In the genomic region with DNA sequence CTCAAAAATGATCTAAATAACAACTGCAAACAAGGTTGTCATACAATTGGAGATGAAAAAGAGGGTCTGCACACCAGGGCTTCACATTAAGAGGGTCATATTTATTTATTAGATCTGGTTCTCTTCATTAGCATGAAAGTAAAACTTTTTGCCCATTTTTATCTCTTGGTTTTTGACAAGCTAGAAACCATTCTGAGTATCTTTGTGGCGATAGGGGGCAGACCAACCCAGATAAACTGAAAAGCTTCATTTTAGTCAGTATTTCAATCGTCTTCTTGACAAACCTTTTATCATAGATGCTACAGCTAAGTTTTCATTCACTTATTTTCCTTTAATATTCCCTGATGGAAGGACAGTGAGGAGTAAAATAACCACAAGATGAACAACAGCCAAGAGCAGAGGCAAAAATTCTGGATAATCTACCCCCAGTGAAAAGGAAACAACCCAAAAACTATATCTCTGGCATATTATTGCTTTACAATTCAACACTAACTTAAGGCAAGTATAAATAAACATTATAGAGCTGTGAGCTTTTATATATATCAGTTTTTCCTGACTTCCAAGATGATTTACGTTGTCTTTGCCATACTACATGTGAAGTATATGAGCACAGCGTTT, we compare ENCODE assay signal across 8 cellular contexts. TPM values are rescaled to one million over a fixed set of nuclear protein-coding genes. Genes with fewer than 3 reads are reported as not detected.
A peak's percentile ranks its signal among the peaks of the same experiment; 100 is the strongest.
DNase-seq lines count a peak whose midpoint lies in the region; TF ChIP-seq lines count a peak whose summit lies in the region.

No MANE protein-coding gene starts in this region.

- CTCF ChIA-PET in activated CD4-positive, alpha-beta memory T cell treated with anti-CD3 and anti-CD28 coated beads for 36 hours (lab: Charles Lee), result interaction anchor here (0.6 to 4.3 kb wide), 67 partner anchors 9 to 1404 kb away, joined by 3 to 59 read pairs (median 4); partner anchors contain the start of genes PTPRK and THEMIS

- H3K4me3 Mint-ChIP-seq in activated CD4-positive, alpha-beta memory T cell treated with anti-CD3 and anti-CD28 coated beads for 36 hours, result peak overlapping the region; percentile 38

- no peaks in the 10 kb centered on the region for H3K27me3 Mint-ChIP-seq in activated CD4-positive, alpha-beta memory T cell treated with anti-CD3 and anti-CD28 coated beads for 36 hours

- peak overlapping the region; percentile 30 for H3K27ac Mint-ChIP-seq in activated CD4-positive, alpha-beta memory T cell treated with anti-CD3 and anti-CD28 coated beads for 36 hours

- H3K4me1 ChIP-seq in BE2C, result peaks cover 5% of the 10 kb centered on the region

- POLR2A ChIA-PET in activated CD4-positive, alpha-beta memory T cell treated with anti-CD3 and anti-CD28 coated beads for 36 hours (lab: Charles Lee), result interaction anchor here (0.5 to 1.5 kb wide), 2 partner anchors 223 to 472 kb away, joined by 3 to 5 read pairs; no protein-coding TSS in a partner anchor

- intact Hi-C loops in activated CD4-positive, alpha-beta memory T cell treated with anti-CD3 and anti-CD28 coated beads for 36 hours (cut with micrococcal nuclease), result loop anchor here (1.0 to 10.0 kb wide), 8 partner anchors 37 to 799 kb away; partner anchors contain the start of gene PTPRK

- peaks cover 76% of the 10 kb centered on the region for H3K4me1 Mint-ChIP-seq in activated CD4-positive, alpha-beta memory T cell treated with anti-CD3 and anti-CD28 coated beads for 36 hours (ENCODE audit: low read depth)

- DNase-seq in BE2C, result peak; percentile 46
- no peak for DNase-seq in HFF-Myc (ENCODE audit: extremely low read depth, low read depth)
- peak; percentile 54 for DNase-seq in activated CD4-positive, alpha-beta memory T cell treated with anti-CD3 and anti-CD28 coated beads for 36 hours
- DNase-seq in fibroblast of pulmonary artery (ENCODE audit: low read depth), result peak; percentile 65
- peak; percentile 55 for DNase-seq in stimulated activated CD4-positive, alpha-beta T cell treated with anti-CD3 and anti-CD28 coated beads, Interleukin-15, amount 100 ng/mL, for 24 hours
- DNase-seq in NCI-H2081 (lab: John Stamatoyannopoulos, UW), result no peak
- DNase-seq in NCI-H82 treated with DMSO at 0.1 percent for 48 hours (lab: John Stamatoyannopoulos, UW; ENCODE audit: unreplicated experiment), result no peak
- DNase-seq in GDM1 (lab: John Stamatoyannopoulos, UW), result no peak

- no peak overlapping the region for H3K4me3 ChIP-seq in BE2C (ENCODE audit: low read depth, low read length)
- no peak overlapping the region for H3K4me3 ChIP-seq in HFF-Myc (replicated peaks; ENCODE audit: low read depth, low read length)
- H3K4me3 ChIP-seq in fibroblast of pulmonary artery (replicated peaks; ENCODE audit: low read depth, low read length), result no peak overlapping the region

- H3K36me3 Mint-ChIP-seq in activated CD4-positive, alpha-beta memory T cell treated with anti-CD3 and anti-CD28 coated beads for 36 hours, result no peaks in the 10 kb centered on the region

- TF ChIP-seq CTCF in BE2C (IDR thresholded peaks at IDR 0.05; ENCODE audit: low read depth, low read length) (peak; percentile 79), HFF-Myc (IDR thresholded peaks at IDR 0.05; ENCODE audit: low read depth, low read length, missing control alignments) (peak; percentile 27), fibroblast of pulmonary artery (IDR thresholded peaks at IDR 0.05; ENCODE audit: low read length, missing control alignments) (peak; percentile 66)

- no peaks in the 10 kb centered on the region for H3K36me3 ChIP-seq in BE2C

- no peaks in the 10 kb centered on the region for H3K27me3 ChIP-seq in BE2C

- no peaks in the 10 kb centered on the region for H3K9me3 Mint-ChIP-seq in activated CD4-positive, alpha-beta memory T cell treated with anti-CD3 and anti-CD28 coated beads for 36 hours

- H3K9me3 ChIP-seq in BE2C, result no peaks in the 10 kb centered on the region

RNA-seq across cellular contexts. Expression of gene THEMIS, which starts 45.2 kb away (rescaled TPM):
- not detected for polyA plus RNA-seq in BE2C (2012; ENCODE audit: insufficient read depth, insufficient read length, low read depth)
- 10 to 100 TPM in 1 of 2 experiments, 1 to 10 TPM in 1; 9.5 to 11.5 TPM for total RNA-seq in activated CD4-positive, alpha-beta memory T cell treated with anti-CD3 and anti-CD28 coated beads for 36 hours

Comparison
In these comparisons a context has a peak if more than half of its experiments do, and no peak if none do; other contexts are left out.
1. DNase-seq: peak in BE2C (single experiment), activated CD4-positive, alpha-beta memory T cell treated with anti-CD3 and anti-CD28 coated beads for 36 hours (single experiment), fibroblast of pulmonary artery (single experiment) and stimulated activated CD4-positive, alpha-beta T cell treated with anti-CD3 and anti-CD28 coated beads, Interleukin-15, amount 100 ng/mL, for 24 hours (single experiment); none in HFF-Myc (single experiment), NCI-H2081 (0 of 2), NCI-H82 treated with DMSO at 0.1 percent for 48 hours (single experiment) and GDM1 (single experiment).
2. CTCF ChIP-seq: peak in every context shown above with its lines; median percentile 79 in BE2C; 66 in fibroblast of pulmonary artery; 27 in HFF-Myc.